In genomic region chr2:78035804-78036203, GRCh38 we compare ENCODE assay signal across 1 cellular context.
TF ChIP-seq lines count a peak whose summit lies in the region.

No MANE protein-coding gene starts in this region.

TF ChIP-seq in H1, 55 proteins besides CTCF, POLR2A, EP300 and RAD21 (continued from another document):
- TF ChIP-seq CHD7 (IDR thresholded peaks at IDR 0.05; ENCODE audit: insufficient replicate concordance, low read length) = peak; percentile 54
- no peak for TF ChIP-seq TAF7 (optimal IDR thresholded peaks at IDR 0.05; ENCODE audit: borderline replicate concordance, low read depth, low read length)
TF ChIP-seq in H1: peak in this region for 5.
